8 cellular contexts compared by ENCODE assay signal in the genomic region with DNA sequence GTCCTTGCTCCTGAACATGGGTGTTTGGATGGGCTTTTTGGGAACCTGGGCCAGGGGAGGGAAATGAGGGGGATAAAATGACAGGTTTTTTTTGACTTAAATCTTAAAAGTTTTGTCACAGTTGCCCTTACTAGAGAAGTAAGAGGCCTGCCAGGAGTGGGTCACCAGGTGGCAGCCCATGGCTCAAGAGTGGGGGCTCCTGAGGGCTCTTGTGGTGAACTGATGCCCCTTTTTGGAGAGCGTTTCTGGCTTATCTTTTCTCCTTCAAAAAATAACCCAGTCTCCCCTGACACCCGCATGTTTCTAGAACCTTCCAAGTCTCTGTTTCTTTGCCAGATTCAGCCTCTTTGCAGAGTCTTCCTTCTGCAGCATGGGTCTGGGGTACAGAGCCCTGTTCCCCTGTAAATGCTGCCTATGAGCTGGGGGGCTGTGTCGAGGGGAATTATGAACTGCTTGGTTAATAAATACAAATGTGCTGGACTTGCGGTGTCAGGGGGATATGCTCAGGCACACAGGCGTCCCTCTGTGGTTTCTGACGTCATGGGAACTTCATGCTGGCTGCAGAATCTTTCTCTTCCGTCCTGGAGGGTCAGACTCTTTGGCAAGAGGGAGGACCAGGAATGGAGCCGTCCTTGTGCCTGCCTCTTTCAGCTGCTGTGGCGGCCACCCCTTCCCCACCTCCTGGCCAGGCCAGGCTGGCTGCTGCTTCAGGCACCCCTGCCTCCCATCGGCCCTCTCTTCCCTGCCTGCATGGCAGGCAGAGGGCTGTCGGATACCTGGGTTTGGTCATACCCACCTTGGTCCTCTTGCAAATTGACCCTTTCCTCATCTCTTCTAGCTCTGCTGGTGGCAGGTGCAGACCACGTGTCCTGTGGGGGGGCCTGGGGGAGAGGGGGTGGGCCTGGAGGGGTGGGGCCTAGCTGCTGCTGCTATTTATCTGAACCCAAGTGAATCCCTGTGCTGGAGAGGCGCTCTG. TPM values are rescaled to one million over a fixed set of nuclear protein-coding genes. Genes with fewer than 3 reads are reported as not detected.
DNase-seq lines count a peak whose midpoint lies in the region; ATAC-seq and TF ChIP-seq lines count a peak whose summit lies in the region.

No MANE protein-coding gene starts in this region.

- TF ChIP-seq CTCF in WI38 (IDR thresholded peaks at IDR 0.05; ENCODE audit: low read depth, low read length) (no peak), fibroblast of mammary gland (conservative IDR thresholded peaks at IDR 0.05; ENCODE audit: control insufficient read depth, insufficient read depth, low read depth, low read length) (no peak)

- no peaks in the 10 kb centered on the region for H3K9me3 Mint-ChIP-seq in natural killer cell treated with Interleukin-12 subunit alpha and Interleukin-12 subunit beta and Interleukin-15 and Interleukin-18, amount 100 ng/mL, for 72 hours

- H3K27ac Mint-ChIP-seq in natural killer cell treated with Interleukin-12 subunit alpha and Interleukin-12 subunit beta and Interleukin-15 and Interleukin-18, amount 100 ng/mL, for 72 hours = peak overlapping the region; percentile 89 to 94

- H3K36me3 Mint-ChIP-seq in natural killer cell treated with Interleukin-12 subunit alpha and Interleukin-12 subunit beta and Interleukin-15 and Interleukin-18, amount 100 ng/mL, for 72 hours = no peaks in the 10 kb centered on the region

- H3K27me3 Mint-ChIP-seq in natural killer cell treated with Interleukin-12 subunit alpha and Interleukin-12 subunit beta and Interleukin-15 and Interleukin-18, amount 100 ng/mL, for 72 hours = no peaks in the 10 kb centered on the region

- DNase-seq in GM04504 (ENCODE audit: low read depth) (peak; percentile 87), fibroblast of mammary gland (ENCODE audit: low read depth) (peak; percentile 96), AML-193 (lab: John Stamatoyannopoulos, UW) (no peak), mesenteric fat pad (ENCODE audit: low spot score) (no peak)
- DNase-seq in natural killer cell treated with Interleukin-12 subunit alpha and Interleukin-12 subunit beta and Interleukin-15 and Interleukin-18, amount 100 ng/mL, for 72 hours (ENCODE audit: low spot score) = no peak

- peak overlapping the region; percentile 62 for H3K4me3 Mint-ChIP-seq in natural killer cell treated with Interleukin-12 subunit alpha and Interleukin-12 subunit beta and Interleukin-15 and Interleukin-18, amount 100 ng/mL, for 72 hours

- peak; percentile 33 for ATAC-seq in HG03460 (IDR thresholded peaks at IDR 0.05; ENCODE audit: unreplicated experiment)
- ATAC-seq in natural killer cell treated with Interleukin-12 subunit alpha and Interleukin-12 subunit beta and Interleukin-15 and Interleukin-18, amount 100 ng/mL, for 72 hours = no peak
- ATAC-seq in GM21367 (IDR thresholded peaks at IDR 0.05; ENCODE audit: unreplicated experiment) = no peak

- H3K4me1 Mint-ChIP-seq in natural killer cell treated with Interleukin-12 subunit alpha and Interleukin-12 subunit beta and Interleukin-15 and Interleukin-18, amount 100 ng/mL, for 72 hours (ENCODE audit: low read depth in 2 of 2) = peaks cover 20 to 31% of the 10 kb centered on the region in 2 donors

- peak overlapping the region; percentile 33 for H3K4me3 ChIP-seq in WI38 (ENCODE audit: low read depth, low read length)
- peak overlapping the region; percentile 20 for H3K4me3 ChIP-seq in fibroblast of mammary gland (ENCODE audit: control insufficient read depth, low read depth, low read length)

RNA-seq across cellular contexts. Expression of a gene that starts 30.1 kb away (rescaled TPM):
- 100 to 1,000 TPM in 1 of 2 donors, 10 to 100 TPM in 1; 75.7 to 133 TPM for total RNA-seq in natural killer cell treated with Interleukin-12 subunit alpha and Interleukin-12 subunit beta and Interleukin-15 and Interleukin-18, amount 100 ng/mL, for 72 hours
- total RNA-seq in mesenteric fat pad = 61.9 TPM

RNA-seq across cellular contexts. Expression of a gene that starts 30.8 kb away (rescaled TPM):
- total RNA-seq in natural killer cell treated with Interleukin-12 subunit alpha and Interleukin-12 subunit beta and Interleukin-15 and Interleukin-18, amount 100 ng/mL, for 72 hours = 10 to 100 TPM; 11.9 to 12.7 TPM
- total RNA-seq in mesenteric fat pad = 65.7 TPM

RNA-seq across cellular contexts. Expression of a gene that starts 36.7 kb away (rescaled TPM):
- 1 to 10 TPM in 1 of 2 donors, under 1 TPM in 1; 0.64 to 1.8 TPM for total RNA-seq in natural killer cell treated with Interleukin-12 subunit alpha and Interleukin-12 subunit beta and Interleukin-15 and Interleukin-18, amount 100 ng/mL, for 72 hours
- total RNA-seq in mesenteric fat pad = 13.8 TPM

Comparison
In these comparisons a context has a peak if more than half of its experiments do, and no peak if none do; other contexts are left out.
1. DNase-seq: peak in GM04504 (single experiment) and fibroblast of mammary gland (single experiment); none in natural killer cell treated with Interleukin-12 subunit alpha and Interleukin-12 subunit beta and Interleukin-15 and Interleukin-18, amount 100 ng/mL, for 72 hours (single experiment), AML-193 (0 of 2) and mesenteric fat pad (single experiment).